9 cellular contexts compared by ENCODE assay signal in the genomic region with DNA sequence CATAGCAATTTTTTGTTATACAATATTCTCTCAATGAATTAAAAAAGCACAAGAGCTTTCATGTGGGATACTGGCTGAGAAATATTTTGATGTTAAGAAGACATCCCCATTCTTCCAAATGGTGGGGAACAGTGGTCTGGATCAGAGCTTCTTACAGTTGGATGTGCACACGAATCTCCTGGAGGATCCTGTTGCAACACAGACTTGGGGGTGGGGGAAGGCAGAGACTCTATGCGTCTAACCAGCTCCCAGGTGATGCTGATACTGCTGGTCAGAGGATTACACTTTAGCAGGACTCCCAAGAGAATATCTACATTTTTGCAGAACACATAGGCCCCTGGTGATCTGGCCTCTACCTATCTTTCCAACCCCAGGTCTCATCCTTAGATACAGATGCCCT.
"Had no signal": no experiment of that assay in that cellular context is flagged by ENCODE, and none has a peak within 500 bp of the region (broad histone marks: within the 10 kb centered on the region; RNA-seq: fewer than 3 reads in every experiment).

No MANE protein-coding gene starts in this region.

- H2AFZ ChIP-seq: GM23248, GM23338 had no signal

- H3K4me1 ChIP-seq: HAP-1 had no signal

- H3K27ac ChIP-seq: GM23248 had no signal

- H3K4me3 ChIP-seq: GM23248, GM23338, HAP-1 had no signal

- H3K4me2 ChIP-seq: GM23338 had no signal

- DNase-seq: GM23248, GOT3, H9, HCEC 1CT, HFFc6 had no signal

- FAIRE-seq: H1, H54 had no signal

- H3K9me3 ChIP-seq: HAP-1 had no signal

- H3K36me3 ChIP-seq: HAP-1 had no signal

- H3K9ac ChIP-seq: GM23248 had no signal
